Comparison of ENCODE assay signal across 1 cellular context in the genomic region with DNA sequence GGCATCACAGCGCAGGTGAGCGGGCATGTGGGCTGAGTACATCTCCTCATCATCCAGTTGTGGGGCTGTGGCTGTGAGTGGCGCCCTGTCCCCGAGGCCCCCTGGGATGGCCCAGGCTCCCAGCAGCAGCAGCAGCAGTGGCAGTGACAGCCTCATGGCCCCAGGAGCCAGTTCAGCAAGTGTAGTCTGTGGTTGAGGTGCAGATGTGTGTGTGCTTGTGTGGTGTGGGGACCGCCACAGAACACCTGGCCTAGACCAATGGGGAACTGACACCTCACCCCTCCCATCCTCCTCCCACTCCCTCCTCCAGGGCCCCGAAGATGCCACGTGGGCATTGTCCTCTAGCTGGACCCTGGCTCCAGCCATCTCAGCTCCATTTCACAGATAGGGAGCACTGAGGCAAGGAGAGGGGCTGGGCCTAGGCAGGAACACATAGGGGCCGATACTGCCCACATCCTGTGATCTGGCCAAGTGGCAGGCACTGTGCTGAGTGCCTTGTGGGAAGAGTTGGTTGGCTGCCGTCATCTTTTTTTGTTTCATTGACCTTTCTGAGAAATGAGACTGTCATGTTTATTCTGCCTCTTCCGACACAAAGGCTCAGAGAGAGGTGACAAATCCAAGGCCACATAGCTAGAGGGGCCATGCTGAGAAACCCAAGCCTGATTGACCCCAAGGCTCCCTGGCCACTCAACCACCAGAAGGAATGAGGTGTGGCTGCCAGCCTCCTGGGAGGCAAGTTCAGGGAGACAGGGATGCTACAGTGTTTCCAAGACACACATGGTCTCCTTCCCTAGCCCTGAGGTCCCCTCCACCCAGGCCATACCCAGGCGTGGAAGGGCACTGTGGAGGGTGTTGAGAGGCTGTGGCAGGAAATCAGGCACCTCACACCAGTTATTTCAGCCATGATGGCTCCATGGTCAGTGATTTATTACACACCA.
TF ChIP-seq lines count a peak whose summit lies in the region.

A gene with protein sequence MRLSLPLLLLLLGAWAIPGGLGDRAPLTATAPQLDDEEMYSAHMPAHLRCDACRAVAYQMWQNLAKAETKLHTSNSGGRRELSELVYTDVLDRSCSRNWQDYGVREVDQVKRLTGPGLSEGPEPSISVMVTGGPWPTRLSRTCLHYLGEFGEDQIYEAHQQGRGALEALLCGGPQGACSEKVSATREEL (minus strand): TSS at position 213 of the 938 bp plus-strand sequence. CDS start 57 bp downstream, at position 156.

TF ChIP-seq in GM12878, 131 proteins besides CTCF, POLR2A, EP300 and RAD21 (continues in another document):
- TF ChIP-seq, protein P1, sequence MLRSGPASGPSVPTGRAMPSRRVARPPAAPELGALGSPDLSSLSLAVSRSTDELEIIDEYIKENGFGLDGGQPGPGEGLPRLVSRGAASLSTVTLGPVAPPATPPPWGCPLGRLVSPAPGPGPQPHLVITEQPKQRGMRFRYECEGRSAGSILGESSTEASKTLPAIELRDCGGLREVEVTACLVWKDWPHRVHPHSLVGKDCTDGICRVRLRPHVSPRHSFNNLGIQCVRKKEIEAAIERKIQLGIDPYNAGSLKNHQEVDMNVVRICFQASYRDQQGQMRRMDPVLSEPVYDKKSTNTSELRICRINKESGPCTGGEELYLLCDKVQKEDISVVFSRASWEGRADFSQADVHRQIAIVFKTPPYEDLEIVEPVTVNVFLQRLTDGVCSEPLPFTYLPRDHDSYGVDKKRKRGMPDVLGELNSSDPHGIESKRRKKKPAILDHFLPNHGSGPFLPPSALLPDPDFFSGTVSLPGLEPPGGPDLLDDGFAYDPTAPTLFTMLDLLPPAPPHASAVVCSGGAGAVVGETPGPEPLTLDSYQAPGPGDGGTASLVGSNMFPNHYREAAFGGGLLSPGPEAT (IDR thresholded peaks at IDR 0.05; ENCODE audit: low read depth), result peak; percentile 69; the same call in 1 of the 2 replicates
- TF ChIP-seq MEF2B (IDR thresholded peaks at IDR 0.05; ENCODE audit: partially characterized antibody, poor library complexity, severe bottlenecking), result peak; percentile 94
- TF ChIP-seq, protein P2, sequence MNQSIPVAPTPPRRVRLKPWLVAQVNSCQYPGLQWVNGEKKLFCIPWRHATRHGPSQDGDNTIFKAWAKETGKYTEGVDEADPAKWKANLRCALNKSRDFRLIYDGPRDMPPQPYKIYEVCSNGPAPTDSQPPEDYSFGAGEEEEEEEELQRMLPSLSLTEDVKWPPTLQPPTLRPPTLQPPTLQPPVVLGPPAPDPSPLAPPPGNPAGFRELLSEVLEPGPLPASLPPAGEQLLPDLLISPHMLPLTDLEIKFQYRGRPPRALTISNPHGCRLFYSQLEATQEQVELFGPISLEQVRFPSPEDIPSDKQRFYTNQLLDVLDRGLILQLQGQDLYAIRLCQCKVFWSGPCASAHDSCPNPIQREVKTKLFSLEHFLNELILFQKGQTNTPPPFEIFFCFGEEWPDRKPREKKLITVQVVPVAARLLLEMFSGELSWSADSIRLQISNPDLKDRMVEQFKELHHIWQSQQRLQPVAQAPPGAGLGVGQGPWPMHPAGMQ (IDR thresholded peaks at IDR 0.05; ENCODE audit: borderline replicate concordance), result no peak
- no peak; the same call in none of the 2 replicates for TF ChIP-seq EED (IDR thresholded peaks at IDR 0.05; ENCODE audit: low read depth)
- TF ChIP-seq TCF3 (IDR thresholded peaks at IDR 0.05; ENCODE audit: borderline replicate concordance, insufficient read depth, low read depth, low read length), result peak; percentile 98
- TF ChIP-seq SREBF1 (IDR thresholded peaks at IDR 0.05; ENCODE audit: low read length), result no peak
- peak; percentile 81 for TF ChIP-seq CREM (IDR thresholded peaks at IDR 0.05; ENCODE audit: low read depth)
- peak; percentile 96 for TF ChIP-seq MXI1 (IDR thresholded peaks at IDR 0.05; ENCODE audit: low read depth, low read length)
- TF ChIP-seq, protein P3, sequence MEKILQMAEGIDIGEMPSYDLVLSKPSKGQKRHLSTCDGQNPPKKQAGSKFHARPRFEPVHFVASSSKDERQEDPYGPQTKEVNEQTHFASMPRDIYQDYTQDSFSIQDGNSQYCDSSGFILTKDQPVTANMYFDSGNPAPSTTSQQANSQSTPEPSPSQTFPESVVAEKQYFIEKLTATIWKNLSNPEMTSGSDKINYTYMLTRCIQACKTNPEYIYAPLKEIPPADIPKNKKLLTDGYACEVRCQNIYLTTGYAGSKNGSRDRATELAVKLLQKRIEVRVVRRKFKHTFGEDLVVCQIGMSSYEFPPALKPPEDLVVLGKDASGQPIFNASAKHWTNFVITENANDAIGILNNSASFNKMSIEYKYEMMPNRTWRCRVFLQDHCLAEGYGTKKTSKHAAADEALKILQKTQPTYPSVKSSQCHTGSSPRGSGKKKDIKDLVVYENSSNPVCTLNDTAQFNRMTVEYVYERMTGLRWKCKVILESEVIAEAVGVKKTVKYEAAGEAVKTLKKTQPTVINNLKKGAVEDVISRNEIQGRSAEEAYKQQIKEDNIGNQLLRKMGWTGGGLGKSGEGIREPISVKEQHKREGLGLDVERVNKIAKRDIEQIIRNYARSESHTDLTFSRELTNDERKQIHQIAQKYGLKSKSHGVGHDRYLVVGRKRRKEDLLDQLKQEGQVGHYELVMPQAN (conservative IDR thresholded peaks at IDR 0.05), result peak; percentile 51; the same call in 1 of the 2 replicates
- TF ChIP-seq SPI1 (IDR thresholded peaks at IDR 0.05; ENCODE audit: borderline replicate concordance, insufficient read depth, low read depth, low read length), result peak; percentile 63
- TF ChIP-seq KAT2A (conservative IDR thresholded peaks at IDR 0.05; ENCODE audit: control insufficient read depth, low read depth, low read length), result no peak
- no peak for TF ChIP-seq RCOR1 (conservative IDR thresholded peaks at IDR 0.05; ENCODE audit: low read depth, low read length)
- TF ChIP-seq BHLHE40 (IDR thresholded peaks at IDR 0.05; ENCODE audit: borderline replicate concordance in 1 of 2, low read depth in 2 of 2, low read length in 1 of 2), result peak; percentile 82 to 92
- TF ChIP-seq ESRRA (IDR thresholded peaks at IDR 0.05; ENCODE audit: low read length), result no peak
- peak; percentile 95 for TF ChIP-seq TCF12 (IDR thresholded peaks at IDR 0.05; ENCODE audit: low read depth, low read length)
- TF ChIP-seq BACH1 (IDR thresholded peaks at IDR 0.05; ENCODE audit: borderline replicate concordance), result peak; percentile 77; the same call in 1 of the 2 replicates
- TF ChIP-seq ZBED1 (IDR thresholded peaks at IDR 0.05; ENCODE audit: borderline replicate concordance), result peak; percentile 82; the same call in 1 of the 2 replicates
- TF ChIP-seq, protein P4, sequence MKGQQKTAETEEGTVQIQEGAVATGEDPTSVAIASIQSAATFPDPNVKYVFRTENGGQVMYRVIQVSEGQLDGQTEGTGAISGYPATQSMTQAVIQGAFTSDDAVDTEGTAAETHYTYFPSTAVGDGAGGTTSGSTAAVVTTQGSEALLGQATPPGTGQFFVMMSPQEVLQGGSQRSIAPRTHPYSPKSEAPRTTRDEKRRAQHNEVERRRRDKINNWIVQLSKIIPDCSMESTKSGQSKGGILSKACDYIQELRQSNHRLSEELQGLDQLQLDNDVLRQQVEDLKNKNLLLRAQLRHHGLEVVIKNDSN (IDR thresholded peaks at IDR 0.05; ENCODE audit: borderline replicate concordance, extremely low read length, insufficient read depth, low read depth, low read length), result no peak
- TF ChIP-seq SMAD1 (IDR thresholded peaks at IDR 0.05; ENCODE audit: low read depth, partially characterized antibody), result no peak
- no peak for TF ChIP-seq SRF (IDR thresholded peaks at IDR 0.05; ENCODE audit: low read depth in 2 of 2, low read length in 2 of 2)
- 0 out of 2 replicates have a peak, but pooled peaks have one; percentile 66 for TF ChIP-seq HDGF (IDR thresholded peaks at IDR 0.05)
- TF ChIP-seq FOS (IDR thresholded peaks at IDR 0.05; ENCODE audit: borderline replicate concordance, extremely low read depth, insufficient read length), result no peak
- TF ChIP-seq ZZZ3 (IDR thresholded peaks at IDR 0.05; ENCODE audit: control insufficient read depth, insufficient read length, low read depth), result no peak
- no peak for TF ChIP-seq ZSCAN29 (IDR thresholded peaks at IDR 0.05)
- TF ChIP-seq, protein P5, sequence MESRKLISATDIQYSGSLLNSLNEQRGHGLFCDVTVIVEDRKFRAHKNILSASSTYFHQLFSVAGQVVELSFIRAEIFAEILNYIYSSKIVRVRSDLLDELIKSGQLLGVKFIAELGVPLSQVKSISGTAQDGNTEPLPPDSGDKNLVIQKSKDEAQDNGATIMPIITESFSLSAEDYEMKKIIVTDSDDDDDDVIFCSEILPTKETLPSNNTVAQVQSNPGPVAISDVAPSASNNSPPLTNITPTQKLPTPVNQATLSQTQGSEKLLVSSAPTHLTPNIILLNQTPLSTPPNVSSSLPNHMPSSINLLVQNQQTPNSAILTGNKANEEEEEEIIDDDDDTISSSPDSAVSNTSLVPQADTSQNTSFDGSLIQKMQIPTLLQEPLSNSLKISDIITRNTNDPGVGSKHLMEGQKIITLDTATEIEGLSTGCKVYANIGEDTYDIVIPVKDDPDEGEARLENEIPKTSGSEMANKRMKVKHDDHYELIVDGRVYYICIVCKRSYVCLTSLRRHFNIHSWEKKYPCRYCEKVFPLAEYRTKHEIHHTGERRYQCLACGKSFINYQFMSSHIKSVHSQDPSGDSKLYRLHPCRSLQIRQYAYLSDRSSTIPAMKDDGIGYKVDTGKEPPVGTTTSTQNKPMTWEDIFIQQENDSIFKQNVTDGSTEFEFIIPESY (IDR thresholded peaks at IDR 0.05), result peak; percentile 14; the same call in 1 of the 2 replicates
- peak; percentile 84; the same call in 1 of the 2 replicates for TF ChIP-seq CHD2 (IDR thresholded peaks at IDR 0.05; ENCODE audit: borderline replicate concordance, low read depth, low read length)
- TF ChIP-seq NFXL1 (IDR thresholded peaks at IDR 0.05; ENCODE audit: borderline replicate concordance), result peak; percentile 98
- no peak for TF ChIP-seq FOXK2 (IDR thresholded peaks at IDR 0.05)
- TF ChIP-seq, protein P6, sequence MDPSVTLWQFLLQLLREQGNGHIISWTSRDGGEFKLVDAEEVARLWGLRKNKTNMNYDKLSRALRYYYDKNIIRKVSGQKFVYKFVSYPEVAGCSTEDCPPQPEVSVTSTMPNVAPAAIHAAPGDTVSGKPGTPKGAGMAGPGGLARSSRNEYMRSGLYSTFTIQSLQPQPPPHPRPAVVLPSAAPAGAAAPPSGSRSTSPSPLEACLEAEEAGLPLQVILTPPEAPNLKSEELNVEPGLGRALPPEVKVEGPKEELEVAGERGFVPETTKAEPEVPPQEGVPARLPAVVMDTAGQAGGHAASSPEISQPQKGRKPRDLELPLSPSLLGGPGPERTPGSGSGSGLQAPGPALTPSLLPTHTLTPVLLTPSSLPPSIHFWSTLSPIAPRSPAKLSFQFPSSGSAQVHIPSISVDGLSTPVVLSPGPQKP (IDR thresholded peaks at IDR 0.05; ENCODE audit: low read depth, low read length), result peak; percentile 23; the same call in 1 of the 2 replicates
- TF ChIP-seq, protein P7, sequence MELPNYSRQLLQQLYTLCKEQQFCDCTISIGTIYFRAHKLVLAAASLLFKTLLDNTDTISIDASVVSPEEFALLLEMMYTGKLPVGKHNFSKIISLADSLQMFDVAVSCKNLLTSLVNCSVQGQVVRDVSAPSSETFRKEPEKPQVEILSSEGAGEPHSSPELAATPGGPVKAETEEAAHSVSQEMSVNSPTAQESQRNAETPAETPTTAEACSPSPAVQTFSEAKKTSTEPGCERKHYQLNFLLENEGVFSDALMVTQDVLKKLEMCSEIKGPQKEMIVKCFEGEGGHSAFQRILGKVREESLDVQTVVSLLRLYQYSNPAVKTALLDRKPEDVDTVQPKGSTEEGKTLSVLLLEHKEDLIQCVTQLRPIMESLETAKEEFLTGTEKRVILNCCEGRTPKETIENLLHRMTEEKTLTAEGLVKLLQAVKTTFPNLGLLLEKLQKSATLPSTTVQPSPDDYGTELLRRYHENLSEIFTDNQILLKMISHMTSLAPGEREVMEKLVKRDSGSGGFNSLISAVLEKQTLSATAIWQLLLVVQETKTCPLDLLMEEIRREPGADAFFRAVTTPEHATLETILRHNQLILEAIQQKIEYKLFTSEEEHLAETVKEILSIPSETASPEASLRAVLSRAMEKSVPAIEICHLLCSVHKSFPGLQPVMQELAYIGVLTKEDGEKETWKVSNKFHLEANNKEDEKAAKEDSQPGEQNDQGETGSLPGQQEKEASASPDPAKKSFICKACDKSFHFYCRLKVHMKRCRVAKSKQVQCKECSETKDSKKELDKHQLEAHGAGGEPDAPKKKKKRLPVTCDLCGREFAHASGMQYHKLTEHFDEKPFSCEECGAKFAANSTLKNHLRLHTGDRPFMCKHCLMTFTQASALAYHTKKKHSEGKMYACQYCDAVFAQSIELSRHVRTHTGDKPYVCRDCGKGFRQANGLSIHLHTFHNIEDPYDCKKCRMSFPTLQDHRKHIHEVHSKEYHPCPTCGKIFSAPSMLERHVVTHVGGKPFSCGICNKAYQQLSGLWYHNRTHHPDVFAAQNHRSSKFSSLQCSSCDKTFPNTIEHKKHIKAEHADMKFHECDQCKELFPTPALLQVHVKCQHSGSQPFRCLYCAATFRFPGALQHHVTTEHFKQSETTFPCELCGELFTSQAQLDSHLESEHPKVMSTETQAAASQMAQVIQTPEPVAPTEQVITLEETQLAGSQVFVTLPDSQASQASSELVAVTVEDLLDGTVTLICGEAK (IDR thresholded peaks at IDR 0.05; ENCODE audit: borderline replicate concordance), result no peak
- TF ChIP-seq EZH2 (IDR thresholded peaks at IDR 0.05; ENCODE audit: borderline replicate concordance, control insufficient read depth, low read depth, low read length), result no peak
- TF ChIP-seq, protein P8, sequence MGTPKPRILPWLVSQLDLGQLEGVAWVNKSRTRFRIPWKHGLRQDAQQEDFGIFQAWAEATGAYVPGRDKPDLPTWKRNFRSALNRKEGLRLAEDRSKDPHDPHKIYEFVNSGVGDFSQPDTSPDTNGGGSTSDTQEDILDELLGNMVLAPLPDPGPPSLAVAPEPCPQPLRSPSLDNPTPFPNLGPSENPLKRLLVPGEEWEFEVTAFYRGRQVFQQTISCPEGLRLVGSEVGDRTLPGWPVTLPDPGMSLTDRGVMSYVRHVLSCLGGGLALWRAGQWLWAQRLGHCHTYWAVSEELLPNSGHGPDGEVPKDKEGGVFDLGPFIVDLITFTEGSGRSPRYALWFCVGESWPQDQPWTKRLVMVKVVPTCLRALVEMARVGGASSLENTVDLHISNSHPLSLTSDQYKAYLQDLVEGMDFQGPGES (IDR thresholded peaks at IDR 0.05), result no peak
- TF ChIP-seq, protein P9, sequence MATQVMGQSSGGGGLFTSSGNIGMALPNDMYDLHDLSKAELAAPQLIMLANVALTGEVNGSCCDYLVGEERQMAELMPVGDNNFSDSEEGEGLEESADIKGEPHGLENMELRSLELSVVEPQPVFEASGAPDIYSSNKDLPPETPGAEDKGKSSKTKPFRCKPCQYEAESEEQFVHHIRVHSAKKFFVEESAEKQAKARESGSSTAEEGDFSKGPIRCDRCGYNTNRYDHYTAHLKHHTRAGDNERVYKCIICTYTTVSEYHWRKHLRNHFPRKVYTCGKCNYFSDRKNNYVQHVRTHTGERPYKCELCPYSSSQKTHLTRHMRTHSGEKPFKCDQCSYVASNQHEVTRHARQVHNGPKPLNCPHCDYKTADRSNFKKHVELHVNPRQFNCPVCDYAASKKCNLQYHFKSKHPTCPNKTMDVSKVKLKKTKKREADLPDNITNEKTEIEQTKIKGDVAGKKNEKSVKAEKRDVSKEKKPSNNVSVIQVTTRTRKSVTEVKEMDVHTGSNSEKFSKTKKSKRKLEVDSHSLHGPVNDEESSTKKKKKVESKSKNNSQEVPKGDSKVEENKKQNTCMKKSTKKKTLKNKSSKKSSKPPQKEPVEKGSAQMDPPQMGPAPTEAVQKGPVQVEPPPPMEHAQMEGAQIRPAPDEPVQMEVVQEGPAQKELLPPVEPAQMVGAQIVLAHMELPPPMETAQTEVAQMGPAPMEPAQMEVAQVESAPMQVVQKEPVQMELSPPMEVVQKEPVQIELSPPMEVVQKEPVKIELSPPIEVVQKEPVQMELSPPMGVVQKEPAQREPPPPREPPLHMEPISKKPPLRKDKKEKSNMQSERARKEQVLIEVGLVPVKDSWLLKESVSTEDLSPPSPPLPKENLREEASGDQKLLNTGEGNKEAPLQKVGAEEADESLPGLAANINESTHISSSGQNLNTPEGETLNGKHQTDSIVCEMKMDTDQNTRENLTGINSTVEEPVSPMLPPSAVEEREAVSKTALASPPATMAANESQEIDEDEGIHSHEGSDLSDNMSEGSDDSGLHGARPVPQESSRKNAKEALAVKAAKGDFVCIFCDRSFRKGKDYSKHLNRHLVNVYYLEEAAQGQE (IDR thresholded peaks at IDR 0.05; ENCODE audit: low read depth, low read length), result no peak
